Comparison of ENCODE assay signal across 19 cellular contexts in genomic region chr4:26779224-26779623, GRCh38.
A peak's percentile ranks its signal among the peaks of the same experiment; 100 is the strongest.
DNase-seq lines count a peak whose midpoint lies in the region; ATAC-seq and TF ChIP-seq lines count a peak whose summit lies in the region.
"Had no signal": no experiment of that assay in that cellular context is flagged by ENCODE, and none has a peak within 500 bp of the region (broad histone marks: within the 10 kb centered on the region; RNA-seq: fewer than 3 reads in every experiment).

No MANE protein-coding gene starts in this region.

- H3K27me3 ChIP-seq in breast epithelium: no peaks in the 10 kb centered on the region
- no peaks in the 10 kb centered on the region for H3K27me3 ChIP-seq in foreskin keratinocyte
- H3K27me3 ChIP-seq: Peyer's patch had no signal

- intact Hi-C loops in breast epithelium (cut with DNase I; ENCODE audit: low total_unique reads): loop anchor here (5.0 kb wide), 1 partner anchor 1167 kb away; no protein-coding TSS in a partner anchor

- no peak overlapping the region for H3K4me3 ChIP-seq in breast epithelium
- H3K4me3 ChIP-seq: GM23248, Peyer's patch had no signal

- H3K9me3 ChIP-seq in breast epithelium: peaks cover under 1 to 3% of the 10 kb centered on the region in 2 donors
- H3K9me3 ChIP-seq: Peyer's patch had no signal

- no peaks in the 10 kb centered on the region for H3K36me3 ChIP-seq in breast epithelium
- H3K36me3 ChIP-seq: Peyer's patch had no signal

- ATAC-seq in foreskin keratinocyte (peak; percentile 58), GM21423 (IDR thresholded peaks at IDR 0.05; ENCODE audit: unreplicated experiment) (no peak)

- H3K4me1 ChIP-seq in breast epithelium: no peaks in the 10 kb centered on the region
- peaks cover 30% of the 10 kb centered on the region for H3K4me1 ChIP-seq in foreskin keratinocyte
- H3K4me1 ChIP-seq: Peyer's patch had no signal

- DNase-seq in DMS 273 treated with DMSO at 0.1 percent for 48 hours (lab: John Stamatoyannopoulos, UW) (peak; percentile 66), DMS 273 (lab: John Stamatoyannopoulos, UW; ENCODE audit: unreplicated experiment) (no peak), NCI-H2171 (lab: John Stamatoyannopoulos, UW) (peak; percentile 3), breast epithelium (ENCODE audit: low spot score in 2 of 2) (no peak), foreskin keratinocyte (no peak), amniotic stem cell (lab: John Stamatoyannopoulos, UW) (no peak), EL (no peak)
- DNase-seq: AML-193, H9, KG1, NCI-H1092 treated with DMSO at 0.1 percent for 48 hours, NCI-H146, NCI-H2029 treated with DMSO at 0.1 percent for 48 hours, NCI-H510A, NCI-H748 treated with DMSO at 0.1 percent for 48 hours, Peyer's patch had no signal

- TF ChIP-seq CTCF in breast epithelium (IDR thresholded peaks at IDR 0.05) (no peak), foreskin keratinocyte (conservative IDR thresholded peaks at IDR 0.05) (no peak)

- TF ChIP-seq POLR2A in breast epithelium (IDR thresholded peaks at IDR 0.05): no peak

- peak overlapping the region; percentile 10 to 34 for H3K27ac ChIP-seq in breast epithelium
- peak overlapping the region; percentile 69 for H3K27ac ChIP-seq in foreskin keratinocyte
- H3K27ac ChIP-seq: 22Rv1, GM23248, Peyer's patch had no signal

Comparison
In these comparisons a context has a peak if more than half of its experiments do, and no peak if none do; other contexts are left out.
1. DNase-seq: peak in DMS 273 treated with DMSO at 0.1 percent for 48 hours (single experiment) and NCI-H2171 (single experiment); none in DMS 273 (single experiment), breast epithelium (0 of 2), foreskin keratinocyte (0 of 2), amniotic stem cell (single experiment) and EL (single experiment).